ENCODE assay signal across 8 cellular contexts in genomic region chr2:170928824-170929685, GRCh38. TPM values are rescaled to one million over a fixed set of nuclear protein-coding genes. Genes with fewer than 3 reads are reported as not detected.
DNase-seq lines count a peak whose midpoint lies in the region; ATAC-seq and TF ChIP-seq lines count a peak whose summit lies in the region.

TSS of gene GORASP2 (plus strand) at chr2:170929253. CDS start at chr2:170929341, 88 bp downstream.

- TF ChIP-seq CTCF in right atrium auricular region (IDR thresholded peaks at IDR 0.05) = peak; percentile 96 to 98
- peak; percentile 92 to 99 (median 96) for TF ChIP-seq CTCF in uterus (IDR thresholded peaks at IDR 0.05)

- DNase-seq in NCI-H187 treated with DMSO at 0.1 percent for 48 hours (lab: John Stamatoyannopoulos, UW) (peak; percentile 55), anterior cingulate cortex (lab: John Stamatoyannopoulos, UW) (peak; percentile 82 to 98 (median 96)), right atrium auricular region (ENCODE audit: low spot score) (peak; percentile 98), pulmonary artery endothelial cell (ENCODE audit: low read depth, low spot score) (peak; percentile 99), uterus (peak; percentile 98 to 99)

- peaks cover 0 to 45% of the 10 kb centered on the region in 2 donors for H3K4me1 ChIP-seq in right atrium auricular region
- no peaks in the 10 kb centered on the region for H3K4me1 ChIP-seq in uterus

- H3K9me3 ChIP-seq in right atrium auricular region = no peaks in the 10 kb centered on the region
- no peaks in the 10 kb centered on the region for H3K9me3 ChIP-seq in uterus

- H3K4me3 ChIP-seq in right atrium auricular region = peak within 1 kb of the TSS; percentile 86 to 99
- H3K4me3 ChIP-seq in uterus = peak within 1 kb of the TSS; percentile 73 to 90

- intact Hi-C loops in T-helper 2 cell treated with Interferon-gamma antibody and Interleukin-4, amounts not matched to agents 100 ng/mL and 5 ng/mL, for 36 hours (cut with micrococcal nuclease) = loop anchor here (1.0 to 5.0 kb wide), 10 partner anchors 44 to 1628 kb away; partner anchors contain the start of genes DCAF17, DYNC1I2, ERICH2 and GAD1
- intact Hi-C loops in uterus (cut with DNase I; ENCODE audit: low total_unique reads) = loop anchor here (10.0 kb wide), 1 partner anchor 1234 kb away; the partner anchor contains the start of genes CFAP210 and PHOSPHO2

- H3K27ac ChIP-seq in right atrium auricular region (peak within 1 kb of the TSS; percentile 93 to 99), uterus (peak within 1 kb of the TSS; percentile 88 to 89)

- H3K36me3 ChIP-seq in right atrium auricular region (no peaks in the 10 kb centered on the region), uterus (no peaks in the 10 kb centered on the region)

- H3K27me3 ChIP-seq in right atrium auricular region (no peaks in the 10 kb centered on the region), uterus (no peaks in the 10 kb centered on the region)

- ATAC-seq in GM18502 (IDR thresholded peaks at IDR 0.05; ENCODE audit: poor library complexity, unreplicated experiment) (peak; percentile 93), HG02970 (IDR thresholded peaks at IDR 0.05; ENCODE audit: low FRiP score, unreplicated experiment) (peak; percentile 91)

- peak; percentile 70 to 93 for TF ChIP-seq POLR2A in uterus (IDR thresholded peaks at IDR 0.05)

RNA-seq across cellular contexts. Expression of gene GORASP2, which starts in this region (rescaled TPM):
- 78.8 and 85.7 TPM in 2 replicates for total RNA-seq in T-helper 2 cell treated with Interferon-gamma antibody and Interleukin-4, amounts not matched to agents 100 ng/mL and 5 ng/mL, for 36 hours
- 10 to 100 TPM; 58.4 to 69.0 TPM for total RNA-seq in right atrium auricular region
- total RNA-seq in pulmonary artery endothelial cell = 29.5 and 36.8 TPM in 2 replicates
- total RNA-seq in uterus = 100 to 1,000 TPM in 1 of 4 donors, 10 to 100 TPM in 3; 23.1 to 116 (median 65.4) TPM

Comparison
In these comparisons a context has a peak if more than half of its experiments do, and no peak if none do; other contexts are left out.
1. Peak in every context shown above with its lines: DNase-seq, ATAC-seq, H3K4me3 ChIP-seq and H3K27ac ChIP-seq.